ENCODE assay signal across 28 cellular contexts in genomic region chr3:12980596-12981290, GRCh38.
DNase-seq lines count a peak whose midpoint lies in the region; ATAC-seq and TF ChIP-seq lines count a peak whose summit lies in the region.
"Had no signal": no experiment of that assay in that cellular context is flagged by ENCODE, and none has a peak within 500 bp of the region (broad histone marks: within the 10 kb centered on the region; RNA-seq: fewer than 3 reads in every experiment).

No MANE protein-coding gene starts in this region.

- intact Hi-C loops in adrenal gland (cut with DNase I): loop anchor here in 1 of 2 donors (10.0 kb wide), 1 partner anchor 46 kb away; no protein-coding TSS in a partner anchor

- H3F3A ChIP-seq in Loucy (ENCODE audit: low read depth): peaks cover 8% of the 10 kb centered on the region

- H3K4me2 ChIP-seq in Loucy (ENCODE audit: low read depth, low read length, poor library complexity, severe bottlenecking): peak overlapping the region; percentile 80

- H3K4me1 Mint-ChIP-seq in activated naive CD8-positive, alpha-beta T cell (ENCODE audit: low read depth): peaks cover 37% of the 10 kb centered on the region
- peaks cover 38% of the 10 kb centered on the region for H3K4me1 Mint-ChIP-seq in activated naive CD8-positive, alpha-beta T cell treated with anti-CD3 and anti-CD28 coated beads, Interleukin-2, amount 50 U/mL, for 24 hours
- peaks cover 62 to 75% of the 10 kb centered on the region in 2 donors for H3K4me1 Mint-ChIP-seq in immature natural killer cell
- peaks cover 68% of the 10 kb centered on the region for H3K4me1 Mint-ChIP-seq in stimulated activated memory B cell treated with anti-CD40 and anti-IgM and Interleukin-4, amounts not matched to agents 10 μg/mL and 1 μg/mL and 100 μg/mL, for 72 hours

- no peak overlapping the region for H3K27ac ChIP-seq in adrenal gland
- H3K27ac ChIP-seq: cardiac muscle cell, esophagus muscularis mucosa, testis had no signal

- no peak for ATAC-seq in activated naive CD8-positive, alpha-beta T cell treated with anti-CD3 and anti-CD28 coated beads, Interleukin-2, amount 50 U/mL, for 24 hours
- ATAC-seq in stimulated activated memory B cell treated with anti-CD40 and anti-IgM and Interleukin-4, amounts not matched to agents 10 μg/mL and 1 μg/mL and 100 μg/mL, for 72 hours: no peak
- ATAC-seq in GM21360 (IDR thresholded peaks at IDR 0.05; ENCODE audit: unreplicated experiment): no peak
- ATAC-seq: SK-N-SH treated with all-trans-retinoic acid at 6 μM for 48 hours had no signal

- H3K4me1 ChIP-seq in Loucy (ENCODE audit: insufficient read depth, low read length, poor library complexity, severe bottlenecking): peaks cover 58% of the 10 kb centered on the region
- H3K4me1 ChIP-seq in adrenal gland (replicated peaks in 1 of 2): peaks cover 11 to 35% of the 10 kb centered on the region in 2 donors

- H4K20me1 ChIP-seq in Loucy (ENCODE audit: insufficient read depth, low read length, poor library complexity, severe bottlenecking): no peaks in the 10 kb centered on the region

- WGBS in adrenal gland, 4 donors: 78 to 86% (median 83%) methylated on average over 10 of the region's 10 CpGs

- peak overlapping the region; percentile 30 for H3K27ac Mint-ChIP-seq in activated naive CD8-positive, alpha-beta T cell
- no peak overlapping the region for H3K27ac Mint-ChIP-seq in activated naive CD8-positive, alpha-beta T cell treated with anti-CD3 and anti-CD28 coated beads, Interleukin-2, amount 50 U/mL, for 24 hours
- peak overlapping the region; percentile 39 to 79 (median 76) for H3K27ac Mint-ChIP-seq in immature natural killer cell
- H3K27ac Mint-ChIP-seq in stimulated activated memory B cell treated with anti-CD40 and anti-IgM and Interleukin-4, amounts not matched to agents 10 μg/mL and 1 μg/mL and 100 μg/mL, for 72 hours: peak overlapping the region; percentile 73
- H3K27ac Mint-ChIP-seq: activated CD4-positive, alpha-beta memory T cell treated with anti-CD3 and anti-CD28 coated beads for 36 hours; activated naive CD8-positive, alpha-beta T cell treated with anti-CD3 and anti-CD28 coated beads for 36 hours; activated T-helper 1 cell treated with anti-CD3 and anti-CD28 coated beads, Interleukin-12 subunit alpha, Interleukin-12 subunit beta, Interleukin-2, Interleukin-4 antibody, amounts not matched to agents 30 ng/mL and 10 ng/mL and 1 ng/mL, durations not matched to agents 14 hours and 24 hours and 36 hours; dendritic cell treated with granulocyte-macrophage colony-stimulating factor and Interleukin-4, amounts not matched to agents 40 ng/mL and 50 ng/mL, for 4 days had no signal

- H3K9me3 ChIP-seq in Loucy (ENCODE audit: insufficient read depth, low read depth, low read length) (no peaks in the 10 kb centered on the region), adrenal gland (replicated peaks in 1 of 3) (no peaks in the 10 kb centered on the region)
- H3K9me3 ChIP-seq: esophagus muscularis mucosa, testis had no signal

- H3K4me3 Mint-ChIP-seq in activated naive CD8-positive, alpha-beta T cell: no peak overlapping the region
- no peak overlapping the region for H3K4me3 Mint-ChIP-seq in activated naive CD8-positive, alpha-beta T cell treated with anti-CD3 and anti-CD28 coated beads, Interleukin-2, amount 50 U/mL, for 24 hours
- H3K4me3 Mint-ChIP-seq in immature natural killer cell: peak overlapping the region in 2 of 5 donors; percentile 34 to 61
- H3K4me3 Mint-ChIP-seq in stimulated activated memory B cell treated with anti-CD40 and anti-IgM and Interleukin-4, amounts not matched to agents 10 μg/mL and 1 μg/mL and 100 μg/mL, for 72 hours: no peak overlapping the region
- H3K4me3 Mint-ChIP-seq: activated CD4-positive, alpha-beta memory T cell treated with anti-CD3 and anti-CD28 coated beads for 36 hours; activated naive CD8-positive, alpha-beta T cell treated with anti-CD3 and anti-CD28 coated beads for 36 hours; activated T-helper 1 cell treated with anti-CD3 and anti-CD28 coated beads, Interleukin-12 subunit alpha, Interleukin-12 subunit beta, Interleukin-2, Interleukin-4 antibody, amounts not matched to agents 30 ng/mL and 10 ng/mL and 1 ng/mL, durations not matched to agents 14 hours and 24 hours and 36 hours; CD8-positive, alpha-beta memory T cell; dendritic cell treated with granulocyte-macrophage colony-stimulating factor and Interleukin-4, amounts not matched to agents 40 ng/mL and 50 ng/mL, for 4 days had no signal

- no peak for TF ChIP-seq CTCF in Loucy (conservative IDR thresholded peaks at IDR 0.05; ENCODE audit: low read length)
- no peak for TF ChIP-seq CTCF in adrenal gland (IDR thresholded peaks at IDR 0.05)

- H3K79me2 ChIP-seq in Loucy (ENCODE audit: insufficient read depth, low read length): peaks cover 61% of the 10 kb centered on the region

- no peaks in the 10 kb centered on the region for H3K27me3 Mint-ChIP-seq in activated naive CD8-positive, alpha-beta T cell
- no peaks in the 10 kb centered on the region for H3K27me3 Mint-ChIP-seq in activated naive CD8-positive, alpha-beta T cell treated with anti-CD3 and anti-CD28 coated beads, Interleukin-2, amount 50 U/mL, for 24 hours
- H3K27me3 Mint-ChIP-seq in immature natural killer cell (ENCODE audit: low read depth in 3 of 3): peaks cover 0 to 2% (median 2%) of the 10 kb centered on the region in 3 donors
- no peaks in the 10 kb centered on the region for H3K27me3 Mint-ChIP-seq in stimulated activated memory B cell treated with anti-CD40 and anti-IgM and Interleukin-4, amounts not matched to agents 10 μg/mL and 1 μg/mL and 100 μg/mL, for 72 hours
- H3K27me3 Mint-ChIP-seq: activated CD4-positive, alpha-beta memory T cell treated with anti-CD3 and anti-CD28 coated beads for 36 hours; activated naive CD8-positive, alpha-beta T cell treated with anti-CD3 and anti-CD28 coated beads for 36 hours; CD8-positive, alpha-beta memory T cell; dendritic cell treated with granulocyte-macrophage colony-stimulating factor and Interleukin-4, amounts not matched to agents 40 ng/mL and 50 ng/mL, for 4 days had no signal

- H3K9ac ChIP-seq in Loucy (ENCODE audit: low read depth, low read length, poor library complexity, severe bottlenecking): peak overlapping the region; percentile 62

- no peaks in the 10 kb centered on the region for H3K27me3 ChIP-seq in Loucy (ENCODE audit: insufficient read depth, low read length, poor library complexity, severe bottlenecking)
- no peaks in the 10 kb centered on the region for H3K27me3 ChIP-seq in adrenal gland
- H3K27me3 ChIP-seq: cardiac muscle cell, esophagus muscularis mucosa, testis had no signal

- H3K36me3 Mint-ChIP-seq in activated naive CD8-positive, alpha-beta T cell: no peaks in the 10 kb centered on the region
- H3K36me3 Mint-ChIP-seq in activated naive CD8-positive, alpha-beta T cell treated with anti-CD3 and anti-CD28 coated beads, Interleukin-2, amount 50 U/mL, for 24 hours (ENCODE audit: low read depth): no peaks in the 10 kb centered on the region
- no peaks in the 10 kb centered on the region for H3K36me3 Mint-ChIP-seq in immature natural killer cell
- peaks cover 12% of the 10 kb centered on the region for H3K36me3 Mint-ChIP-seq in stimulated activated memory B cell treated with anti-CD40 and anti-IgM and Interleukin-4, amounts not matched to agents 10 μg/mL and 1 μg/mL and 100 μg/mL, for 72 hours
- H3K36me3 Mint-ChIP-seq: activated CD4-positive, alpha-beta memory T cell treated with anti-CD3 and anti-CD28 coated beads for 36 hours; activated naive CD8-positive, alpha-beta T cell treated with anti-CD3 and anti-CD28 coated beads for 36 hours had no signal

- H3K9me2 ChIP-seq in Loucy (replicated peaks; ENCODE audit: low read depth, low read length): no peaks in the 10 kb centered on the region

- DNase-seq in activated naive CD8-positive, alpha-beta T cell treated with anti-CD3 and anti-CD28 coated beads, Interleukin-2, amount 50 U/mL, for 24 hours: no peak
- DNase-seq in immature natural killer cell: no peak
- no peak for DNase-seq in amniotic stem cell (lab: John Stamatoyannopoulos, UW)
- no peak for DNase-seq in adrenal gland
- DNase-seq: activated CD4-positive, alpha-beta memory T cell treated with anti-CD3 and anti-CD28 coated beads for 36 hours; activated CD4-positive, CD25-positive, alpha-beta regulatory T cell treated with anti-CD3 and anti-CD28 coated beads, Interleukin-2, amount 50 U/mL, for 72 hours; activated naive CD8-positive, alpha-beta T cell treated with anti-CD3 and anti-CD28 coated beads for 36 hours; foreskin fibroblast; GOT3; head of caudate nucleus; KBM-7; NCI-H1092 treated with DMSO at 0.1 percent for 48 hours; NCI-H2029; NCI-H524 treated with DMSO at 0.1 percent for 48 hours; occipital lobe; stimulated activated naive CD4-positive, alpha-beta T cell; T-helper 2 cell; testis had no signal

- peak overlapping the region; percentile 62 for H3K4me3 ChIP-seq in Loucy (ENCODE audit: low read length, poor library complexity, severe bottlenecking)
- H3K4me3 ChIP-seq in adrenal gland: no peak overlapping the region
- H3K4me3 ChIP-seq: cardiac muscle cell, esophagus muscularis mucosa, testis had no signal

- no peak for TF ChIP-seq POLR2A in adrenal gland (IDR thresholded peaks at IDR 0.05)

- H2AFZ ChIP-seq in Loucy (ENCODE audit: low read length): no peak overlapping the region

- H3K36me3 ChIP-seq in Loucy (ENCODE audit: insufficient read depth, low read length): no peaks in the 10 kb centered on the region; the same call in 1 of the 2 replicates
- H3K36me3 ChIP-seq in adrenal gland (replicated peaks in 1 of 2): no peaks in the 10 kb centered on the region
- H3K36me3 ChIP-seq: cardiac muscle cell had no signal

- H3K9me3 Mint-ChIP-seq in activated naive CD8-positive, alpha-beta T cell (ENCODE audit: low read depth): no peaks in the 10 kb centered on the region
- H3K9me3 Mint-ChIP-seq in activated naive CD8-positive, alpha-beta T cell treated with anti-CD3 and anti-CD28 coated beads, Interleukin-2, amount 50 U/mL, for 24 hours: no peaks in the 10 kb centered on the region
- H3K9me3 Mint-ChIP-seq in immature natural killer cell: no peaks in the 10 kb centered on the region
- H3K9me3 Mint-ChIP-seq in stimulated activated memory B cell treated with anti-CD40 and anti-IgM and Interleukin-4, amounts not matched to agents 10 μg/mL and 1 μg/mL and 100 μg/mL, for 72 hours: no peaks in the 10 kb centered on the region
- H3K9me3 Mint-ChIP-seq: activated CD4-positive, alpha-beta memory T cell treated with anti-CD3 and anti-CD28 coated beads for 36 hours; activated naive CD8-positive, alpha-beta T cell treated with anti-CD3 and anti-CD28 coated beads for 36 hours; activated T-helper 1 cell treated with anti-CD3 and anti-CD28 coated beads, Interleukin-12 subunit alpha, Interleukin-12 subunit beta, Interleukin-2, Interleukin-4 antibody, amounts not matched to agents 30 ng/mL and 10 ng/mL and 1 ng/mL, durations not matched to agents 14 hours and 24 hours and 36 hours; CD8-positive, alpha-beta memory T cell; dendritic cell treated with granulocyte-macrophage colony-stimulating factor and Interleukin-4, amounts not matched to agents 40 ng/mL and 50 ng/mL, for 4 days had no signal
